Comparison of ENCODE assay signal across 30 cellular contexts in genomic region chr4:15704145-15704544, GRCh38. TPM values are rescaled to one million over a fixed set of nuclear protein-coding genes. Genes with fewer than 3 reads are reported as not detected.
DNase-seq lines count a peak whose midpoint lies in the region; ATAC-seq, FAIRE-seq and TF ChIP-seq lines count a peak whose summit lies in the region.
"Had no signal": no experiment of that assay in that cellular context is flagged by ENCODE, and none has a peak within 500 bp of the region (broad histone marks: within the 10 kb centered on the region; RNA-seq: fewer than 3 reads in every experiment).

No MANE protein-coding gene starts in this region.

- H3K9me3 Mint-ChIP-seq in astrocyte (ENCODE audit: unreplicated experiment) = peaks cover 6% of the 10 kb centered on the region
- H3K9me3 Mint-ChIP-seq in naive thymus-derived CD4-positive, alpha-beta T cell = peaks cover 0 to 3% (median 0%) of the 10 kb centered on the region in 11 donors
- H3K9me3 Mint-ChIP-seq: stimulated activated naive CD8-positive, alpha-beta T cell treated with anti-CD3 and anti-CD28 coated beads, Interleukin-15, Interleukin-2, amounts not matched to agents 100 ng/mL and 50 ng/mL, for 24 hours had no signal

- POLR2A ChIA-PET in HepG2 (lab: Yijun Ruan, JAX) = no interaction called here
- POLR2A ChIA-PET in naive thymus-derived CD4-positive, alpha-beta T cell (lab: Charles Lee) = no interaction called here

- H3K27ac ChIP-seq in HepG2 (ENCODE audit: extremely low read length, insufficient read depth, low read length) (no peak overlapping the region), right lobe of liver (no peak overlapping the region), astrocyte (ENCODE audit: low read depth, low read length) (no peak overlapping the region)
- no peak overlapping the region for H3K27ac ChIP-seq in naive thymus-derived CD4-positive, alpha-beta T cell (ENCODE audit: low read depth, low read length)
- H3K27ac ChIP-seq: BLaER1, colonic mucosa, PC-9, thyroid gland, WERI-Rb-1 had no signal

- no peak overlapping the region for H3K4me3 Mint-ChIP-seq in astrocyte (ENCODE audit: unreplicated experiment)
- H3K4me3 Mint-ChIP-seq in naive thymus-derived CD4-positive, alpha-beta T cell = peak overlapping the region in 7 of 10 donors; percentile 85 to 97 (median 90)

- H4K20me1 ChIP-seq in HepG2 (ENCODE audit: insufficient read depth, low read length) (no peaks in the 10 kb centered on the region), astrocyte (ENCODE audit: insufficient read depth, low read length) (peaks cover 5% of the 10 kb centered on the region)
- H4K20me1 ChIP-seq: BLaER1 had no signal

- H2AFZ ChIP-seq in HepG2 (ENCODE audit: low read length) (no peak overlapping the region), astrocyte (ENCODE audit: low read depth, low read length) (no peak overlapping the region)
- H2AFZ ChIP-seq: PC-9 had no signal

- TF ChIP-seq RAD21 in HepG2 (CRISPR knock-in tag; IDR thresholded peaks at IDR 0.05) = no peak

- no peak for ATAC-seq in HepG2
- no peak for ATAC-seq in right lobe of liver
- ATAC-seq in naive thymus-derived CD4-positive, alpha-beta T cell = no peak
- ATAC-seq in GM21619 (IDR thresholded peaks at IDR 0.05; ENCODE audit: unreplicated experiment) = no peak
- ATAC-seq: HCT116, left lobe of liver had no signal

- H3K4me3 ChIP-seq in HepG2 (replicated peaks in 1 of 3; ENCODE audit: insufficient read depth in 1 of 3, low read depth in 2 of 3, low read length in 3 of 3) (no peak overlapping the region), right lobe of liver (no peak overlapping the region), astrocyte (ENCODE audit: insufficient read depth, low read depth, low read length) (no peak overlapping the region)
- H3K4me3 ChIP-seq in naive thymus-derived CD4-positive, alpha-beta T cell (ENCODE audit: low read length) = no peak overlapping the region
- H3K4me3 ChIP-seq: BLaER1, colonic mucosa, PC-9, thyroid gland had no signal

- no TSS peak for BruUV-seq in HepG2 (replicated peaks; lab: Mats Ljungman, UMichigan)

- peaks cover 4% of the 10 kb centered on the region for H3K4me1 Mint-ChIP-seq in astrocyte (ENCODE audit: low read depth, unreplicated experiment)
- peaks cover 0 to 20% (median 12%) of the 10 kb centered on the region in 7 donors for H3K4me1 Mint-ChIP-seq in naive thymus-derived CD4-positive, alpha-beta T cell

- H3K36me3 Mint-ChIP-seq in astrocyte (ENCODE audit: low read depth, unreplicated experiment) = peaks cover 6% of the 10 kb centered on the region
- peaks cover 0 to 2% (median 0%) of the 10 kb centered on the region in 5 donors for H3K36me3 Mint-ChIP-seq in naive thymus-derived CD4-positive, alpha-beta T cell

- H3K4me2 ChIP-seq in HepG2 (ENCODE audit: low read depth, low read length) (no peak overlapping the region), astrocyte (ENCODE audit: low read length) (peak overlapping the region; percentile 94)
- H3K4me2 ChIP-seq: BLaER1, PC-9, SK-N-SH had no signal

- H3K27me3 ChIP-seq in HepG2 (ENCODE audit: control insufficient read depth in 1 of 2, insufficient read depth in 2 of 2, low read length in 2 of 2) (no peaks in the 10 kb centered on the region), right lobe of liver (no peaks in the 10 kb centered on the region), astrocyte (ENCODE audit: insufficient read depth, low read length) (no peaks in the 10 kb centered on the region)
- H3K27me3 ChIP-seq in naive thymus-derived CD4-positive, alpha-beta T cell (ENCODE audit: control insufficient read depth in 2 of 2, insufficient read depth in 2 of 2, low read length in 2 of 2) = no peaks in the 10 kb centered on the region
- H3K27me3 ChIP-seq: colonic mucosa, thyroid gland, vagina had no signal

- H3K9me3 ChIP-seq in HepG2 (ENCODE audit: low read length) = 0 out of 2 replicates have a peak, but pooled peaks cover 4% of the 10 kb centered on the region
- H3K9me3 ChIP-seq in right lobe of liver = no peaks in the 10 kb centered on the region
- H3K9me3 ChIP-seq in astrocyte (ENCODE audit: insufficient read depth, low read depth, low read length) = no peaks in the 10 kb centered on the region
- H3K9me3 ChIP-seq in naive thymus-derived CD4-positive, alpha-beta T cell (ENCODE audit: control insufficient read depth in 2 of 3, low read length in 3 of 3) = no peaks in the 10 kb centered on the region
- H3K9me3 ChIP-seq: colonic mucosa, SK-N-SH, thyroid gland, vagina had no signal

- FAIRE-seq in HepG2 (lab: Jason Lieb, UNC) (no peak), astrocyte (lab: Jason Lieb, UNC) (peak; percentile 88), HTR-8/SVneo (lab: Jason Lieb, UNC) (no peak)

- H3K36me3 ChIP-seq in HepG2 (replicated peaks in 1 of 2; ENCODE audit: control insufficient read depth in 1 of 2, insufficient read depth in 2 of 2, low read length in 2 of 2) (no peaks in the 10 kb centered on the region), right lobe of liver (no peaks in the 10 kb centered on the region), astrocyte (ENCODE audit: insufficient read depth, low read length) (no peaks in the 10 kb centered on the region)
- H3K36me3 ChIP-seq in naive thymus-derived CD4-positive, alpha-beta T cell (ENCODE audit: control insufficient read depth in 2 of 3, insufficient read depth in 3 of 3, low read length in 3 of 3) = no peaks in the 10 kb centered on the region
- H3K36me3 ChIP-seq: BLaER1, colonic mucosa, thyroid gland, vagina, WERI-Rb-1 had no signal

- TF ChIP-seq EP300 in HepG2 (IDR thresholded peaks at IDR 0.05; ENCODE audit: low read depth in 2 of 2, low read length in 2 of 2) (no peak), HepG2 (CRISPR knock-in tag; IDR thresholded peaks at IDR 0.05; ENCODE audit: borderline replicate concordance) (no peak)

- intact Hi-C loops in HepG2 (cut with micrococcal nuclease; ENCODE audit: unreplicated experiment) (no loop called here), right lobe of liver (cut with DNase I) (no loop called here)
- intact Hi-C loops in naive thymus-derived CD4-positive, alpha-beta T cell (cut with micrococcal nuclease) = no loop called here

- H3K9ac ChIP-seq in HepG2 (ENCODE audit: insufficient read depth, low read depth, low read length) (no peak overlapping the region), astrocyte (ENCODE audit: low read length) (no peak overlapping the region)
- H3K9ac ChIP-seq: BLaER1, SK-N-SH had no signal

- H3K27me3 Mint-ChIP-seq in astrocyte (ENCODE audit: low read depth, unreplicated experiment) = peaks cover 10% of the 10 kb centered on the region
- peaks cover 4 to 18% (median 8%) of the 10 kb centered on the region in 5 donors for H3K27me3 Mint-ChIP-seq in naive thymus-derived CD4-positive, alpha-beta T cell

- peaks cover 54% of the 10 kb centered on the region for H3K4me1 ChIP-seq in HepG2 (ENCODE audit: insufficient read depth, low read length)
- peaks cover 0 to 35% (median 6%) of the 10 kb centered on the region in 4 donors for H3K4me1 ChIP-seq in right lobe of liver
- peaks cover 7% of the 10 kb centered on the region for H3K4me1 ChIP-seq in astrocyte (ENCODE audit: insufficient read depth, low read length)
- no peaks in the 10 kb centered on the region for H3K4me1 ChIP-seq in naive thymus-derived CD4-positive, alpha-beta T cell (ENCODE audit: control insufficient read depth in 2 of 2, insufficient read depth in 2 of 2, low read length in 2 of 2)

- TF ChIP-seq CTCF in HepG2 (CRISPR knock-in tag; IDR thresholded peaks at IDR 0.05) = no peak
- no peak for TF ChIP-seq CTCF in right lobe of liver (IDR thresholded peaks at IDR 0.05)
- TF ChIP-seq CTCF in astrocyte (IDR thresholded peaks at IDR 0.05; ENCODE audit: insufficient read depth, low read depth, low read length) = no peak

- H3K27ac Mint-ChIP-seq in astrocyte (ENCODE audit: unreplicated experiment) = peak overlapping the region; percentile 36
- peak overlapping the region in 5 of 9 donors; percentile 4 to 91 (median 79) for H3K27ac Mint-ChIP-seq in naive thymus-derived CD4-positive, alpha-beta T cell
- H3K27ac Mint-ChIP-seq: IgD-negative memory B cell; stimulated activated naive CD8-positive, alpha-beta T cell treated with anti-CD3 and anti-CD28 coated beads, Interleukin-15, Interleukin-2, amounts not matched to agents 100 ng/mL and 50 ng/mL, for 24 hours had no signal

- DNase-seq in HepG2 (ENCODE audit: low spot score) (no peak), right lobe of liver (no peak), astrocyte (ENCODE audit: low read depth) (no peak), HTR-8/SVneo (ENCODE audit: insufficient read length, low spot score) (no peak), T-helper 9 cell (no peak)
- no peak for DNase-seq in naive thymus-derived CD4-positive, alpha-beta T cell
- DNase-seq: activated CD4-positive, alpha-beta T cell treated with anti-CD3 and anti-CD28 coated beads for 48 hours; activated naive CD4-positive, alpha-beta T cell; activated T-cell treated with anti-CD3 and anti-CD28 coated beads, Interleukin-2, amount 50 U/mL, for 1 hour; colonic mucosa; effector CD8-positive, alpha-beta T cell; MV-4-11; NCI-H1436 treated with DMSO at 0.1 percent for 48 hours; NCI-H2081 treated with DMSO at 0.1 percent for 48 hours; NCI-H2227 treated with DMSO at 0.1 percent for 48 hours; NCI-H526 treated with DMSO at 0.1 percent for 48 hours; PC-9; SK-N-SH; stimulated activated CD8-positive, alpha-beta memory T cell treated with anti-CD3 and anti-CD28 coated beads, Interleukin-4, amount 100 ng/mL, for 48 hours; T1000; thyroid gland; WERI-Rb-1 had no signal

- TF ChIP-seq POLR2A in HepG2 (IDR thresholded peaks at IDR 0.05; ENCODE audit: insufficient read depth in 1 of 2, low read depth in 2 of 2, low read length in 2 of 2) (no peak), right lobe of liver (IDR thresholded peaks at IDR 0.05) (no peak)

- H3K79me2 ChIP-seq in HepG2 (ENCODE audit: insufficient read depth, low read length) (no peaks in the 10 kb centered on the region), astrocyte (ENCODE audit: insufficient read depth, low read length) (no peaks in the 10 kb centered on the region)

- CTCF ChIA-PET in HepG2 (lab: Yijun Ruan, JAX; ENCODE audit: low intra/inter-chr PET ratio, low total read pairs) = no interaction called here
- CTCF ChIA-PET in naive thymus-derived CD4-positive, alpha-beta T cell (lab: Charles Lee) = no interaction called here

- in situ Hi-C loops in HepG2 (cut with HindIII; ENCODE audit: extremely low pct_ligation_motif_present, low pct_unique_long_range_greater_than_20kb) = no loop called here

RNA-seq across cellular contexts. Expression of gene BST1, which starts 1.3 kb away (rescaled TPM):
- 0.22 and 0.49 TPM in 2 replicates for total RNA-seq in HepG2 (2016; rRNA removed; fragmentation: Illumina TruSeq; extraction: Trizol)
- 0.30 and 0.62 TPM in 2 replicates for total RNA-seq in HepG2 (2016; cell fraction: cytosol; rRNA removed; fragmentation: Illumina TruSeq; extraction: Trizol; ENCODE audit: low read depth)
- 0.12 and 0.26 TPM in 2 replicates for total RNA-seq in HepG2 (2016; cell fraction: insoluble cytoplasmic fraction; rRNA removed; fragmentation: Illumina TruSeq; extraction: Trizol)
- total RNA-seq in HepG2 (2016; cell fraction: membrane; rRNA removed; fragmentation: Illumina TruSeq; extraction: Trizol) = 0.53 and 0.83 TPM in 2 replicates
- not detected in 2 replicates for total RNA-seq in HepG2 (2016; cell fraction: nucleus; rRNA removed; fragmentation: Illumina TruSeq; extraction: Trizol)
- 0.09 and 0.10 TPM in 2 replicates for polyA plus RNA-seq in HepG2 (2011; rRNA removed)
- polyA plus RNA-seq in HepG2 (2011; cell fraction: cytosol; rRNA removed) = 0.15 and 0.23 TPM in 2 replicates
- polyA plus RNA-seq in HepG2 (2011; cell fraction: nucleus; rRNA removed) = not detected in 2 replicates
- polyA plus RNA-seq in HepG2 (2012) = 0.16 and 0.30 TPM in 2 replicates
- 0.53 and 0.61 TPM in 2 replicates for polyA plus RNA-seq in HepG2 (2016; cell fraction: cytosol; fragmentation: Illumina TruSeq; extraction: Trizol; ENCODE audit: low read depth)
- 0.44 TPM in 1 of 2 replicates, not detected in the other for polyA plus RNA-seq in HepG2 (2016; cell fraction: insoluble cytoplasmic fraction; fragmentation: Illumina TruSeq; extraction: Trizol; ENCODE audit: low read depth)
- polyA plus RNA-seq in HepG2 (2016; cell fraction: membrane; fragmentation: Illumina TruSeq; extraction: Trizol; ENCODE audit: low read depth) = 0.40 and 0.46 TPM in 2 replicates
- 0.23 TPM in 1 of 2 replicates, not detected in the other for polyA plus RNA-seq in HepG2 (2016; cell fraction: nucleus; fragmentation: Illumina TruSeq; extraction: Trizol; ENCODE audit: insufficient read depth, low read depth)
- polyA minus RNA-seq in HepG2 (2011; rRNA and poly(A)+ RNA removed; ENCODE audit: low replicate concordance) = not detected in 2 replicates
- not detected in 2 replicates for polyA minus RNA-seq in HepG2 (2011; cell fraction: cytosol; rRNA and poly(A)+ RNA removed)
- 0.26 and 0.37 TPM in 2 replicates for polyA minus RNA-seq in HepG2 (2011; cell fraction: nucleus; rRNA and poly(A)+ RNA removed)
- total RNA-seq in right lobe of liver = 1 to 10 TPM; 2.7 to 5.3 (median 4.3) TPM
- 19.5 and 24.5 TPM in 2 replicates for total RNA-seq in astrocyte
- 10 to 100 TPM in 1 of 5 experiments, 1 to 10 TPM in 2, under 1 TPM in 2; 0.65 to 41.8 (median 1.1) TPM for total RNA-seq in naive thymus-derived CD4-positive, alpha-beta T cell
- under 1 TPM; 0.45 to 0.89 TPM for polyA plus RNA-seq in naive thymus-derived CD4-positive, alpha-beta T cell
- total RNA-seq: G401 had no signal

RNA-seq across cellular contexts. Expression of gene FAM200B, which starts 22.5 kb away (rescaled TPM):
- total RNA-seq in HepG2 (2016; rRNA removed; fragmentation: Illumina TruSeq; extraction: Trizol) (41.8 and 48.4 TPM in 2 replicates), right lobe of liver (10 to 100 TPM; 11.8 to 20.9 (median 16.7) TPM), astrocyte (67.4 and 74.7 TPM in 2 replicates)
- 187 and 205 TPM in 2 replicates for total RNA-seq in HepG2 (2016; cell fraction: cytosol; rRNA removed; fragmentation: Illumina TruSeq; extraction: Trizol; ENCODE audit: low read depth)
- total RNA-seq in HepG2 (2016; cell fraction: insoluble cytoplasmic fraction; rRNA removed; fragmentation: Illumina TruSeq; extraction: Trizol) = 40.1 and 43.4 TPM in 2 replicates
- total RNA-seq in HepG2 (2016; cell fraction: membrane; rRNA removed; fragmentation: Illumina TruSeq; extraction: Trizol) = 125 and 136 TPM in 2 replicates
- 24.8 and 29.3 TPM in 2 replicates for total RNA-seq in HepG2 (2016; cell fraction: nucleus; rRNA removed; fragmentation: Illumina TruSeq; extraction: Trizol)
- 24.4 and 25.6 TPM in 2 replicates for polyA plus RNA-seq in HepG2 (2011; rRNA removed)
- 17.3 and 24.8 TPM in 2 replicates for polyA plus RNA-seq in HepG2 (2011; cell fraction: cytosol; rRNA removed)
- polyA plus RNA-seq in HepG2 (2011; cell fraction: nucleus; rRNA removed) = 12.5 and 18.9 TPM in 2 replicates
- 37.2 and 53.0 TPM in 2 replicates for polyA plus RNA-seq in HepG2 (2012)
- 277 and 328 TPM in 2 replicates for polyA plus RNA-seq in HepG2 (2016; cell fraction: cytosol; fragmentation: Illumina TruSeq; extraction: Trizol; ENCODE audit: low read depth)
- polyA plus RNA-seq in HepG2 (2016; cell fraction: insoluble cytoplasmic fraction; fragmentation: Illumina TruSeq; extraction: Trizol; ENCODE audit: low read depth) = 44.1 and 47.5 TPM in 2 replicates
- 136 and 146 TPM in 2 replicates for polyA plus RNA-seq in HepG2 (2016; cell fraction: membrane; fragmentation: Illumina TruSeq; extraction: Trizol; ENCODE audit: low read depth)
- 41.1 and 41.9 TPM in 2 replicates for polyA plus RNA-seq in HepG2 (2016; cell fraction: nucleus; fragmentation: Illumina TruSeq; extraction: Trizol; ENCODE audit: insufficient read depth, low read depth)
- 1.9 and 3.1 TPM in 2 replicates for polyA minus RNA-seq in HepG2 (2011; rRNA and poly(A)+ RNA removed; ENCODE audit: low replicate concordance)
- polyA minus RNA-seq in HepG2 (2011; cell fraction: cytosol; rRNA and poly(A)+ RNA removed) = 10.3 and 11.5 TPM in 2 replicates
- 17.9 and 23.9 TPM in 2 replicates for polyA minus RNA-seq in HepG2 (2011; cell fraction: nucleus; rRNA and poly(A)+ RNA removed)
- 10 to 100 TPM; 10.6 to 42.8 (median 27.4) TPM for total RNA-seq in naive thymus-derived CD4-positive, alpha-beta T cell
- polyA plus RNA-seq in naive thymus-derived CD4-positive, alpha-beta T cell = 10 to 100 TPM; 54.8 to 91.6 TPM

RNA-seq across cellular contexts. Expression of gene FBXL5, which starts 49.0 kb away (rescaled TPM):
- 45.3 and 53.4 TPM in 2 replicates for total RNA-seq in HepG2 (2016; rRNA removed; fragmentation: Illumina TruSeq; extraction: Trizol)
- total RNA-seq in HepG2 (2016; cell fraction: cytosol; rRNA removed; fragmentation: Illumina TruSeq; extraction: Trizol; ENCODE audit: low read depth) = 63.0 and 88.0 TPM in 2 replicates
- total RNA-seq in HepG2 (2016; cell fraction: insoluble cytoplasmic fraction; rRNA removed; fragmentation: Illumina TruSeq; extraction: Trizol) = 47.1 and 56.1 TPM in 2 replicates
- 73.4 and 79.1 TPM in 2 replicates for total RNA-seq in HepG2 (2016; cell fraction: membrane; rRNA removed; fragmentation: Illumina TruSeq; extraction: Trizol)
- total RNA-seq in HepG2 (2016; cell fraction: nucleus; rRNA removed; fragmentation: Illumina TruSeq; extraction: Trizol) = 47.7 and 52.7 TPM in 2 replicates
- polyA plus RNA-seq in HepG2 (2011; rRNA removed) = 17.4 TPM in 2 replicates
- polyA plus RNA-seq in HepG2 (2011; cell fraction: cytosol; rRNA removed) = 7.7 and 12.9 TPM in 2 replicates
- polyA plus RNA-seq in HepG2 (2011; cell fraction: nucleus; rRNA removed) = 9.5 and 10.5 TPM in 2 replicates
- polyA plus RNA-seq in HepG2 (2012) = 13.5 and 18.2 TPM in 2 replicates
- polyA plus RNA-seq in HepG2 (2016; cell fraction: cytosol; fragmentation: Illumina TruSeq; extraction: Trizol; ENCODE audit: low read depth) = 78.1 and 98.5 TPM in 2 replicates
- polyA plus RNA-seq in HepG2 (2016; cell fraction: insoluble cytoplasmic fraction; fragmentation: Illumina TruSeq; extraction: Trizol; ENCODE audit: low read depth) = 41.7 and 43.3 TPM in 2 replicates
- polyA plus RNA-seq in HepG2 (2016; cell fraction: membrane; fragmentation: Illumina TruSeq; extraction: Trizol; ENCODE audit: low read depth) = 55.3 and 67.3 TPM in 2 replicates
- 34.6 and 35.2 TPM in 2 replicates for polyA plus RNA-seq in HepG2 (2016; cell fraction: nucleus; fragmentation: Illumina TruSeq; extraction: Trizol; ENCODE audit: insufficient read depth, low read depth)
- polyA minus RNA-seq in HepG2 (2011; rRNA and poly(A)+ RNA removed; ENCODE audit: low replicate concordance) = 21.9 and 32.7 TPM in 2 replicates
- polyA minus RNA-seq in HepG2 (2011; cell fraction: cytosol; rRNA and poly(A)+ RNA removed) = 17.7 and 18.2 TPM in 2 replicates
- 93.9 and 97.2 TPM in 2 replicates for polyA minus RNA-seq in HepG2 (2011; cell fraction: nucleus; rRNA and poly(A)+ RNA removed)
- total RNA-seq in right lobe of liver = 10 to 100 TPM; 38.3 to 59.5 (median 46.8) TPM
- 75.8 and 92.2 TPM in 2 replicates for total RNA-seq in astrocyte
- 100 to 1,000 TPM in 1 of 5 experiments, 10 to 100 TPM in 4; 39.1 to 107 (median 57.4) TPM for total RNA-seq in naive thymus-derived CD4-positive, alpha-beta T cell
- 100 to 1,000 TPM; 123 to 127 TPM for polyA plus RNA-seq in naive thymus-derived CD4-positive, alpha-beta T cell
